Comparison of ENCODE assay signal across 13 cellular contexts in the genomic region with DNA sequence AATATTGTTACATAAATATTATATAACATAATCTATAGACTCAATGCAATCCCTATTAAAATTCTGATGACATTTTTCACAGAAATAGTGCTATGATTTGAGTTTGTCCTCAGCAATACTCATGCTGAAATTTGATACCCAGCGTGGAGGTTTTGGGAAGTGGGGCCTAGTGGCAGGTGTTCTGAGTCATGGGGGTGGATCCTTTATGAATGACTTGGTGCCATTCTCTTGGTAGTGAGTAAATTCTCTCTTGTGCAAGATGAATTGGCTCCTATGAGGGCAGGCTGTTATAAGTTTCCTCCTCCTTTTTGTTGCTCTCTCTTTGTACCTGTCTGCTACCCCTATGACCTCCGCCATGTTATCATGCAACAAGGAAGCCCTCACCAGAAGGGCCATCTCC.
A peak's percentile ranks its signal among the peaks of the same experiment; 100 is the strongest.
DNase-seq lines count a peak whose midpoint lies in the region; ATAC-seq and TF ChIP-seq lines count a peak whose summit lies in the region.
"Had no signal": no experiment of that assay in that cellular context is flagged by ENCODE, and none has a peak within 500 bp of the region (broad histone marks: within the 10 kb centered on the region; RNA-seq: fewer than 3 reads in every experiment).

No MANE protein-coding gene starts in this region.

- H3K14ac ChIP-seq in IMR-90 (replicated peaks; ENCODE audit: low read depth, low read length) = no peak overlapping the region

- ATAC-seq in IMR-90 (ENCODE audit: low read depth) = no peak
- no peak for ATAC-seq in activated CD4-positive, CD25-positive, alpha-beta regulatory T cell treated with anti-CD3 and anti-CD28 coated beads, Interleukin-2, amount 50 U/mL, for 24 hours
- ATAC-seq in HG03469 (IDR thresholded peaks at IDR 0.05; ENCODE audit: unreplicated experiment) = no peak

- H3K23ac ChIP-seq in IMR-90 (ENCODE audit: low read depth, low read length) = no peak overlapping the region

- no peak overlapping the region for H2AFZ ChIP-seq in IMR-90 (replicated peaks; ENCODE audit: low read length, poor library complexity)

- no peak overlapping the region for H4K8ac ChIP-seq in IMR-90 (ENCODE audit: low read depth in 2 of 2, low read length in 2 of 2)

- H3K27me3 ChIP-seq in IMR-90 (ENCODE audit: control insufficient read depth, insufficient read depth, low read length) (no peaks in the 10 kb centered on the region), uterus (no peaks in the 10 kb centered on the region)

- no peak overlapping the region for H3K4ac ChIP-seq in IMR-90 (ENCODE audit: low read depth, low read length)

- no peaks in the 10 kb centered on the region for H3K4me1 ChIP-seq in IMR-90 (ENCODE audit: control insufficient read depth, insufficient read depth, low read length)
- H3K4me1 ChIP-seq in uterus = no peaks in the 10 kb centered on the region

- no peak overlapping the region for H3K27ac ChIP-seq in IMR-90 (ENCODE audit: insufficient read depth, low read length)
- H3K27ac ChIP-seq in uterus = no peak overlapping the region
- H3K27ac ChIP-seq: left ventricle myocardium inferior had no signal

- TF ChIP-seq CTCF in IMR-90 (conservative IDR thresholded peaks at IDR 0.05; ENCODE audit: low read depth, low read length) = no peak
- no peak for TF ChIP-seq CTCF in fibroblast of mammary gland (conservative IDR thresholded peaks at IDR 0.05; ENCODE audit: control insufficient read depth, insufficient read depth, low read depth, low read length)
- no peak for TF ChIP-seq CTCF in uterus (IDR thresholded peaks at IDR 0.05)

- POLR2A ChIA-PET in IMR-90 (lab: Charles Lee; ENCODE audit: unreplicated experiment) = no interaction called here

- no peak overlapping the region for H2BK120ac ChIP-seq in IMR-90 (ENCODE audit: low read depth, low read length)

- CTCF ChIA-PET in IMR-90 (lab: Yijun Ruan, JAX) = no interaction called here

- no peaks in the 10 kb centered on the region for H4K20me1 ChIP-seq in IMR-90 (ENCODE audit: insufficient read depth, low read length)

- no TSS peak for BruUV-seq in IMR-90 (replicated peaks; lab: Mats Ljungman, UMichigan)

- in situ Hi-C loops in IMR-90 (cut with MboI; ENCODE audit: low sequenced_read_pairs) = loop anchor here (25.0 kb wide), 1 partner anchor 161 kb away; the partner anchor contains the start of gene EPM2A

- no peak overlapping the region for H3K9ac ChIP-seq in IMR-90 (ENCODE audit: low read depth, low read length)

- no peak overlapping the region for H3K18ac ChIP-seq in IMR-90 (ENCODE audit: low read depth, low read length)

- H2AK9ac ChIP-seq in IMR-90 (replicated peaks; ENCODE audit: low read depth, low read length, poor library complexity) = no peak overlapping the region

- TF ChIP-seq RAD21 in IMR-90 (IDR thresholded peaks at IDR 0.05; ENCODE audit: low read length) = no peak

- H3K9me3 ChIP-seq in IMR-90 (ENCODE audit: control insufficient read depth, insufficient read depth, low read length) (peaks cover 4% of the 10 kb centered on the region; the same call in 1 of the 2 replicates), uterus (no peaks in the 10 kb centered on the region)

- no peak overlapping the region for H2BK5ac ChIP-seq in IMR-90 (ENCODE audit: low read depth, low read length, poor library complexity, severe bottlenecking)

- TF ChIP-seq POLR2A in IMR-90 (IDR thresholded peaks at IDR 0.05; ENCODE audit: low read depth, low read length) (no peak), uterus (IDR thresholded peaks at IDR 0.05) (no peak)

- H4K5ac ChIP-seq in IMR-90 (ENCODE audit: low read depth, low read length) = no peak overlapping the region

- H3K36me3 ChIP-seq in IMR-90 (ENCODE audit: control insufficient read depth, insufficient read depth, low read length) = peaks cover 7% of the 10 kb centered on the region
- H3K36me3 ChIP-seq in uterus = no peaks in the 10 kb centered on the region

- no peak overlapping the region for H3K56ac ChIP-seq in IMR-90 (ENCODE audit: extremely low read depth, insufficient read depth, low read length)

- H2AK5ac ChIP-seq in IMR-90 (ENCODE audit: low read depth, low read length) = no peak overlapping the region

- H2BK20ac ChIP-seq in IMR-90 (ENCODE audit: low read depth, low read length) = no peak overlapping the region

- H3K4me2 ChIP-seq in IMR-90 (ENCODE audit: low read depth, low read length) = no peak overlapping the region

- H2BK15ac ChIP-seq in IMR-90 (ENCODE audit: low read depth, low read length) = no peak overlapping the region

- no CpG with 5 or more reads among the region's 2 CpGs for WGBS in IMR-90 (ENCODE audit: extremely low coverage in 2 of 2, insufficient read length in 1 of 2), 2 experiments

- H3K4me3 ChIP-seq in IMR-90 (ENCODE audit: insufficient read depth, low read depth, low read length) (no peak overlapping the region), fibroblast of mammary gland (ENCODE audit: control insufficient read depth, low read depth, low read length) (no peak overlapping the region), uterus (no peak overlapping the region)
- H3K4me3 ChIP-seq: left ventricle myocardium inferior had no signal

- intact Hi-C loops in IMR-90 (cut with micrococcal nuclease) (no loop called here), uterus (cut with DNase I; ENCODE audit: low total_unique reads) (no loop called here)

- dilution Hi-C loops in IMR-90 (cut with HindIII; ENCODE audit: low sequenced_read_pairs, unreplicated experiment) = no loop called here

- H3K9me1 ChIP-seq in IMR-90 (ENCODE audit: insufficient read depth, low read length) = no peaks in the 10 kb centered on the region

- H4K91ac ChIP-seq in IMR-90 (ENCODE audit: insufficient read depth, low read depth, low read length) = no peak overlapping the region

- DNase-seq in EL (peak; percentile 38), IMR-90 (peak; percentile 45), OCI-M1 (lab: John Stamatoyannopoulos, UW) (peak; percentile 68), fibroblast of mammary gland (ENCODE audit: low read depth) (peak; percentile 36), uterus (no peak), A172 (ENCODE audit: low spot score) (no peak)
- DNase-seq: activated CD4-positive, CD25-positive, alpha-beta regulatory T cell; DMS79 treated with DMSO at 0.1 percent for 48 hours; Karpas-422; left ventricle myocardium inferior; NCI-H2081 had no signal

- H3K79me1 ChIP-seq in IMR-90 (ENCODE audit: low read depth in 1 of 2, low read length in 2 of 2) = peaks cover 4 to 5% of the 10 kb centered on the region in 2 experiments; a peak in 2 of 4 replicates

TF ChIP-seq in IMR-90, 13 proteins besides CTCF, POLR2A, EP300 and RAD21:
- no peak for TF ChIP-seq MXI1 (IDR thresholded peaks at IDR 0.05; ENCODE audit: borderline replicate concordance, low read depth, low read length)
- peak; percentile 30; the same call in 1 of the 2 replicates for TF ChIP-seq CEBPB (IDR thresholded peaks at IDR 0.05; ENCODE audit: low read depth, low read length)
- TF ChIP-seq MAZ (IDR thresholded peaks at IDR 0.05; ENCODE audit: borderline replicate concordance, low read depth, low read length) = no peak
- TF ChIP-seq RCOR1 (IDR thresholded peaks at IDR 0.05; ENCODE audit: insufficient replicate concordance, low read length) = no peak
- TF ChIP-seq, protein P1, sequence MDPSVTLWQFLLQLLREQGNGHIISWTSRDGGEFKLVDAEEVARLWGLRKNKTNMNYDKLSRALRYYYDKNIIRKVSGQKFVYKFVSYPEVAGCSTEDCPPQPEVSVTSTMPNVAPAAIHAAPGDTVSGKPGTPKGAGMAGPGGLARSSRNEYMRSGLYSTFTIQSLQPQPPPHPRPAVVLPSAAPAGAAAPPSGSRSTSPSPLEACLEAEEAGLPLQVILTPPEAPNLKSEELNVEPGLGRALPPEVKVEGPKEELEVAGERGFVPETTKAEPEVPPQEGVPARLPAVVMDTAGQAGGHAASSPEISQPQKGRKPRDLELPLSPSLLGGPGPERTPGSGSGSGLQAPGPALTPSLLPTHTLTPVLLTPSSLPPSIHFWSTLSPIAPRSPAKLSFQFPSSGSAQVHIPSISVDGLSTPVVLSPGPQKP (IDR thresholded peaks at IDR 0.05; ENCODE audit: borderline replicate concordance, low read depth, low read length) = no peak

Comparison
In these comparisons a context has a peak if more than half of its experiments do, and no peak if none do; other contexts are left out.
1. DNase-seq: peak in EL (single experiment), IMR-90 (single experiment), OCI-M1 (single experiment) and fibroblast of mammary gland (single experiment); none in uterus (0 of 2) and A172 (single experiment).